Comparison of ENCODE assay signal across 22 cellular contexts in the genomic region with DNA sequence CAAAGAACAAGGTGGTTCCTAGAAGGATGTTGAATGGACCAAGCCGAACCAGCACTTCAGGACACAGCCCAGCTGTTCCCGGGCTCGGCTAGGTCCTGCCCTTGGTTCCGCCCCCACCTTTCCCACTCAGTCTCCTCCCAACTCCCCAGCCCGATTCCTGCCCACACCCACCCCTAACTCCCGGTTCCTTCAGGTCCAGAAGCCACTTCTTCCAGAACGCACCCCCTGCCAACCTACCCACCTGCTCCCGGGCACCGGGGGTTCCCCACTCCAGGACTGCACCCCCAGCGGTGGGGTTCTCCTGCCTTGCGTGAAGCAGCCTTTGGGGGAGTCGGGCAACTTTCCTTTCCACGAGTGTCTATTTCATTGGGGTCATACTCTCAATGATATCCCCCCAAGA.
"Had no signal": no experiment of that assay in that cellular context is flagged by ENCODE, and none has a peak within 500 bp of the region (broad histone marks: within the 10 kb centered on the region; RNA-seq: fewer than 3 reads in every experiment).

No MANE protein-coding gene starts in this region.

- ATAC-seq: HepG2, T-cell had no signal

- H3K9me2 ChIP-seq: SK-N-SH had no signal

- DNase-seq: IMR-90, Kasumi-1, KG1, MM.1S, NCI-H1092 treated with DMSO at 0.1 percent for 48 hours, NCI-H1436, NCI-H187, NCI-H2029, NCI-H2081 treated with DMSO at 0.1 percent for 48 hours, NCI-H2171, NCI-H226, NCI-H446, NCI-H510A, NCI-H524 treated with DMSO at 0.1 percent for 48 hours, NCI-H69, NCI-H774, RPMI8226, SHP77, SK-N-SH, SW 1271, T-cell had no signal

- H3K27ac Mint-ChIP-seq: T-cell had no signal

- H3K4me2 ChIP-seq: SK-N-SH had no signal

- H3K4me3 Mint-ChIP-seq: T-cell had no signal

- H3K27me3 Mint-ChIP-seq: T-cell had no signal

- H3K9me3 Mint-ChIP-seq: T-cell had no signal

- H3K9ac ChIP-seq: SK-N-SH had no signal

- H3K9me3 ChIP-seq: SK-N-SH had no signal
